Comparison of ENCODE assay signal across 11 cellular contexts in the genomic region with DNA sequence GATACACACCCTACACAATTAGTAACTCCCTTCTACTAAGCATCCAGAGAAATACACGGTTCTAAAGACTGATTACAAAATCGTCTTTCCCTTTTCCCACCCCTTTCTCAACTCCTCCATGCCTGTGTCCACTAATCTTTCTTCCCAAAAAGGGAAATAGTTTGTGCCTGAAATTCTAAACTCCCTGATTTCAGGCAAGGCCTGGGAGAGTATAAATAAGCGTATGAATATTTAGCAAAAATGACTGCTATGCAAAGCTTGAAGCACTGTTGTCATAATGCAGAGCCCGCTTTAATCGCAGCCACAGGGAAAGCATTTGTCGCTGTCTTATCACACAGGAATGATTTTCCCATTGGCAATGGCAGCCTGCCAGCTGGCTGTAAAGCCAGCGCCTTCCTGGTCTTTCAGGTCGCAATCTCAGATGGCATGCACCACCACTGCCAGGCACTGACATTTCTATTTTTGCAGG.
A peak's percentile ranks its signal among the peaks of the same experiment; 100 is the strongest.
DNase-seq lines count a peak whose midpoint lies in the region; FAIRE-seq and TF ChIP-seq lines count a peak whose summit lies in the region.
"Had no signal": no experiment of that assay in that cellular context is flagged by ENCODE, and none has a peak within 500 bp of the region (broad histone marks: within the 10 kb centered on the region; RNA-seq: fewer than 3 reads in every experiment).

No MANE protein-coding gene starts in this region.

- peaks cover 14% of the 10 kb centered on the region; the same call in 1 of the 2 replicates for H3K27me3 ChIP-seq in HAP-1 (ENCODE audit: low read depth)

- in situ Hi-C loops in HAP-1 (cut with MboI; ENCODE audit: low sequenced_read_pairs): no loop called here

- DNase-seq in DMS153 (lab: John Stamatoyannopoulos, UW) (peak; percentile 79), NCI-H446 treated with DMSO at 0.1 percent for 48 hours (lab: John Stamatoyannopoulos, UW) (peak; percentile 5), epithelial cell of esophagus (ENCODE audit: low read depth) (peak; percentile 38), osteocyte (ENCODE audit: extremely low spot score, unreplicated experiment) (no peak), SHP77 (lab: John Stamatoyannopoulos, UW) (no peak), iPS-NIHi11 (ENCODE audit: low spot score) (no peak), HAP-1 (ENCODE audit: low spot score in 2 of 2) (no peak), frontal cortex (ENCODE audit: low spot score in 2 of 2) (no peak)
- DNase-seq: central memory CD4-positive, alpha-beta T cell; stimulated activated naive B cell treated with anti-CD40 and anti-IgM and Interleukin-4, amounts not matched to agents 10 μg/mL and 1 μg/mL and 100 μg/mL, for 72 hours had no signal

- H3K27me3 Mint-ChIP-seq in osteocyte (ENCODE audit: unreplicated experiment): peaks cover 5% of the 10 kb centered on the region

- peak overlapping the region; percentile 84 for H3K27ac Mint-ChIP-seq in osteocyte (ENCODE audit: unreplicated experiment)
- H3K27ac Mint-ChIP-seq: stimulated activated naive B cell treated with anti-CD40 and anti-IgM and Interleukin-4, amounts not matched to agents 10 μg/mL and 1 μg/mL and 100 μg/mL, for 72 hours had no signal

- no peak for FAIRE-seq in frontal cortex (lab: Jason Lieb, UNC)
- FAIRE-seq: TTC549 had no signal

- H3K4me3 Mint-ChIP-seq in osteocyte (ENCODE audit: unreplicated experiment): peak overlapping the region; percentile 43
- H3K4me3 Mint-ChIP-seq: stimulated activated naive B cell treated with anti-CD40 and anti-IgM and Interleukin-4, amounts not matched to agents 10 μg/mL and 1 μg/mL and 100 μg/mL, for 72 hours had no signal

- no peaks in the 10 kb centered on the region for H3K36me3 ChIP-seq in HAP-1 (replicated peaks)

- H3K36me3 Mint-ChIP-seq in osteocyte (ENCODE audit: unreplicated experiment): no peaks in the 10 kb centered on the region
- H3K36me3 Mint-ChIP-seq: stimulated activated naive B cell treated with anti-CD40 and anti-IgM and Interleukin-4, amounts not matched to agents 10 μg/mL and 1 μg/mL and 100 μg/mL, for 72 hours had no signal

- TF ChIP-seq CTCF in epithelial cell of esophagus (IDR thresholded peaks at IDR 0.05; ENCODE audit: insufficient read depth, low read depth, low read length, missing control alignments) (no peak), osteocyte (IDR thresholded peaks at IDR 0.05) (no peak)

- H3K9me3 Mint-ChIP-seq in osteocyte (ENCODE audit: unreplicated experiment): no peaks in the 10 kb centered on the region
- H3K9me3 Mint-ChIP-seq: stimulated activated naive B cell treated with anti-CD40 and anti-IgM and Interleukin-4, amounts not matched to agents 10 μg/mL and 1 μg/mL and 100 μg/mL, for 72 hours had no signal

- H3K4me1 Mint-ChIP-seq in osteocyte (ENCODE audit: unreplicated experiment): peaks cover 19% of the 10 kb centered on the region

- H3K9me3 ChIP-seq in HAP-1: no peaks in the 10 kb centered on the region

- H3K4me3 ChIP-seq in epithelial cell of esophagus (ENCODE audit: low read length): no peak overlapping the region
- H3K4me3 ChIP-seq in HAP-1: no peak overlapping the region

- H3K4me1 ChIP-seq in HAP-1: peaks cover 8% of the 10 kb centered on the region

Comparison
In these comparisons a context has a peak if more than half of its experiments do, and no peak if none do; other contexts are left out.
1. DNase-seq: peak in DMS153 (single experiment), NCI-H446 treated with DMSO at 0.1 percent for 48 hours (single experiment) and epithelial cell of esophagus (single experiment); none in osteocyte (single experiment), SHP77 (0 of 2), iPS-NIHi11 (single experiment), HAP-1 (0 of 2) and frontal cortex (0 of 2).